ENCODE assay signal across 1 cellular context in the genomic region with DNA sequence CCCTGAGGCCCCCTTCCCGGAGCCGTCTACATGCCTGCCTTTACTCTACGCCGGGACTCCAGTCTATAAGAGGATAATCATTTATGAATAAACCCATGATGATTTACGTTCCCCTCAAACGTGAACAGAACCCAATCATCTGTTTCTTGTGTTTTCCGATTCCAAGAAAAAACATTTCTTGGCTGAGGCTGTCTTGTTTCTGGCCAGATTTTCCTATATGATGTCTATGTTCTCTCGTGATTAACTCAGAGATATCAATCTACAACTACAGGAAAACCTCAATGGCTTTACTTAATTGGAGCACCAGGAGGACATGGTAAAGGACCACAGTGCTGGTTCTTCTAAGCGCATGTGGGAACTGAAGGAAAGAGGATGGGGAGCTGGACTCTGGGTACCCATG.
TF ChIP-seq lines count a peak whose summit lies in the region.

No MANE protein-coding gene starts in this region.

TF ChIP-seq in HepG2, 621 proteins besides CTCF, POLR2A, EP300 and RAD21:
- TF ChIP-seq BRF2 (CRISPR knock-in tag; IDR thresholded peaks at IDR 0.05) (no peak), HOXA5 (CRISPR knock-in tag; IDR thresholded peaks at IDR 0.05) (no peak), ZNF496 (CRISPR knock-in tag; IDR thresholded peaks at IDR 0.05; ENCODE audit: insufficient replicate concordance) (no peak), HMG20B (CRISPR knock-in tag; conservative IDR thresholded peaks at IDR 0.05) (no peak), ZNF350 (CRISPR knock-in tag; IDR thresholded peaks at IDR 0.05; ENCODE audit: borderline replicate concordance, low read depth) (no peak), SMAD1 (CRISPR knock-in tag; IDR thresholded peaks at IDR 0.05; ENCODE audit: borderline replicate concordance, low read depth) (no peak), ZBTB39 (CRISPR knock-in tag; IDR thresholded peaks at IDR 0.05) (no peak), ARID3A (IDR thresholded peaks at IDR 0.05; ENCODE audit: low read depth, low read length) (no peak), CBX5 (CRISPR knock-in tag; IDR thresholded peaks at IDR 0.05; ENCODE audit: borderline replicate concordance) (no peak), NFYB (CRISPR knock-in tag; IDR thresholded peaks at IDR 0.05) (no peak), ZNF562 (CRISPR knock-in tag; IDR thresholded peaks at IDR 0.05; ENCODE audit: borderline replicate concordance) (no peak), HMGA1 (CRISPR knock-in tag; conservative IDR thresholded peaks at IDR 0.05) (no peak), PCBP2 (optimal IDR thresholded peaks at IDR 0.05; ENCODE audit: low read depth, low read length, poor library complexity, severe bottlenecking) (no peak), HOXA3 (CRISPR knock-in tag; IDR thresholded peaks at IDR 0.05) (no peak), JDP2 (CRISPR knock-in tag; IDR thresholded peaks at IDR 0.05; ENCODE audit: borderline replicate concordance) (no peak), POLR2AphosphoS2 (IDR thresholded peaks at IDR 0.05; ENCODE audit: low read depth, low read length) (no peak), NFE2L1 (CRISPR knock-in tag; IDR thresholded peaks at IDR 0.05; ENCODE audit: borderline replicate concordance) (no peak)
TF ChIP-seq in HepG2: peak in this region for 0.
